22 cellular contexts compared by ENCODE assay signal in the genomic region with DNA sequence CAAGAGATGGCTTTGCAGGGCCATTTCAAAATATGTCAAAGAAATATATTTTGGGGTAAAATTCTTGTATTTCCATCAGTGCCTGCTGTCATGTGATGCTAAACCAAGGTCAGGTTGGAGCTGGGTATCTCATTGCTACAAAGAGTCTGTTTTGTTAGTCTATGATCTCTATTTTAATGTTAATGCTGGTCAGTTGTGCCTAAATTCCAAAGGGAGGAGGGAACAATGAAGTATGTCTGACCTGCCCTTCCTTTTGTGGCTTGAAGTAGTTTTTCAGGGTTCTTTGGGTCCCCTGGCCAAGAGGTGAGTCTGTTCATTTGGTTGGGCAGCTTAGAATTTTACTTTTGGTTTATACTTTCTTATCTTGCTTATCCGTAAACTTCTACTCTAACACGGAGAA.
DNase-seq lines count a peak whose midpoint lies in the region; ATAC-seq, FAIRE-seq and TF ChIP-seq lines count a peak whose summit lies in the region.
"Had no signal": no experiment of that assay in that cellular context is flagged by ENCODE, and none has a peak within 500 bp of the region (broad histone marks: within the 10 kb centered on the region; RNA-seq: fewer than 3 reads in every experiment).

No MANE protein-coding gene starts in this region.

- H3K9me3 ChIP-seq in BLaER1 treated with 17β-estradiol and CSF1 and Interleukin-3, amounts not matched to agents 10 nM and 100 nM (replicated peaks in 1 of 11): peaks cover 4 to 12% (median 11%) of the 10 kb centered on the region in 11 experiments; a peak in 20 of 22 replicates
- H3K9me3 ChIP-seq in HUES48 (ENCODE audit: control insufficient read depth, insufficient read depth, low read length) (peaks cover 12% of the 10 kb centered on the region), H1 (ENCODE audit: insufficient read depth in 2 of 2, low read depth in 1 of 2, low read length in 1 of 2) (peaks cover 6 to 10% of the 10 kb centered on the region in 2 experiments; a peak in 3 of 4 replicates), iPS-18c (ENCODE audit: control insufficient read depth, insufficient read depth, low read length) (no peaks in the 10 kb centered on the region)
- H3K9me3 ChIP-seq: Caco-2, SK-N-SH had no signal

- H2AFZ ChIP-seq in H1 (ENCODE audit: low read length): no peak overlapping the region

- H3K4me1 Mint-ChIP-seq in stimulated activated effector memory CD8-positive, alpha-beta T cell treated with anti-CD3 and anti-CD28 coated beads, Interleukin-12 subunit alpha, Interleukin-12 subunit beta, amount 100 ng/mL, for 72 hours: no peaks in the 10 kb centered on the region

- H2BK15ac ChIP-seq in H1 (ENCODE audit: low read length): no peak overlapping the region

- no peaks in the 10 kb centered on the region for H3K36me3 ChIP-seq in BLaER1 treated with 17β-estradiol and CSF1 and Interleukin-3, amounts not matched to agents 10 nM and 100 nM
- no peaks in the 10 kb centered on the region for H3K36me3 ChIP-seq in HUES48 (ENCODE audit: control insufficient read depth, insufficient read depth, low read length)
- H3K36me3 ChIP-seq in H1 (ENCODE audit: control insufficient read depth in 2 of 4, insufficient read depth in 4 of 4, low read length in 3 of 4): peaks cover 0 to 15% (median 3%) of the 10 kb centered on the region in 4 experiments; a peak in 2 of 8 replicates

- no peak overlapping the region for H3K23ac ChIP-seq in H1 (ENCODE audit: insufficient read length)

- no peak overlapping the region for H3K9ac ChIP-seq in BLaER1 treated with 17β-estradiol and CSF1 and Interleukin-3, amounts not matched to agents 10 nM and 100 nM
- peak overlapping the region; percentile 55 for H3K9ac ChIP-seq in HUES48 (ENCODE audit: low read depth, low read length)
- peak overlapping the region in 2 of 4 experiments; percentile 56 to 72; a peak in 4 of 7 replicates for H3K9ac ChIP-seq in H1 (replicated peaks in 1 of 4; ENCODE audit: extremely low read depth in 1 of 4, low read depth in 3 of 4, low read length in 3 of 4)
- H3K9ac ChIP-seq: SK-N-SH had no signal

- no peaks in the 10 kb centered on the region for H3K9me3 Mint-ChIP-seq in stimulated activated effector memory CD8-positive, alpha-beta T cell treated with anti-CD3 and anti-CD28 coated beads, Interleukin-12 subunit alpha, Interleukin-12 subunit beta, amount 100 ng/mL, for 72 hours
- H3K9me3 Mint-ChIP-seq: CD4-positive, alpha-beta T cell; HFFc6 had no signal

- H3K4me3 Mint-ChIP-seq in stimulated activated effector memory CD8-positive, alpha-beta T cell treated with anti-CD3 and anti-CD28 coated beads, Interleukin-12 subunit alpha, Interleukin-12 subunit beta, amount 100 ng/mL, for 72 hours: no peak overlapping the region
- H3K4me3 Mint-ChIP-seq: B cell; CD4-positive, alpha-beta T cell; HFFc6 had no signal

- H3K4me2 ChIP-seq in BLaER1 treated with 17β-estradiol and CSF1 and Interleukin-3, amounts not matched to agents 10 nM and 100 nM: peak overlapping the region in 6 of 11 experiments; percentile 1 to 89 (median 78); a peak in 10 of 22 replicates
- peak overlapping the region; percentile 69 to 98 for H3K4me2 ChIP-seq in H1 (ENCODE audit: insufficient read depth in 1 of 2, low read depth in 2 of 2, low read length in 2 of 2)
- H3K4me2 ChIP-seq: SK-N-SH had no signal

- H4K91ac ChIP-seq in H1 (replicated peaks; ENCODE audit: insufficient read length, low read length): peak overlapping the region; percentile 94

- DNase-seq in H1 (ENCODE audit: low read depth in 1 of 2, low spot score in 2 of 2): peak in 1 of 2 experiments; percentile 27
- no peak for DNase-seq in stimulated activated effector memory CD8-positive, alpha-beta T cell treated with anti-CD3 and anti-CD28 coated beads, Interleukin-12 subunit alpha, Interleukin-12 subunit beta, amount 100 ng/mL, for 72 hours (ENCODE audit: low spot score in 2 of 2)
- DNase-seq in NCI-H748 treated with DMSO at 0.1 percent for 48 hours (lab: John Stamatoyannopoulos, UW): no peak
- DNase-seq in activated naive CD4-positive, alpha-beta T cell (lab: John Stamatoyannopoulos, UW): no peak
- DNase-seq: Caco-2; CD4-positive, alpha-beta T cell; GOT3; HFFc6; NCI-H1092 treated with DMSO at 0.1 percent for 48 hours; NCI-H2081 treated with DMSO at 0.1 percent for 48 hours; NK-92 treated with Interleukin-12 subunit alpha and Interleukin-12 subunit beta, amount 100 ng/mL, for 24 hours; OCI-M1; RPMI8226; SHP77 treated with DMSO at 0.1 percent for 48 hours; SK-N-SH had no signal

- peaks cover 2% of the 10 kb centered on the region for H3K23me2 ChIP-seq in H1 (ENCODE audit: low read depth, low read length)

- no peaks in the 10 kb centered on the region for H3K36me3 Mint-ChIP-seq in stimulated activated effector memory CD8-positive, alpha-beta T cell treated with anti-CD3 and anti-CD28 coated beads, Interleukin-12 subunit alpha, Interleukin-12 subunit beta, amount 100 ng/mL, for 72 hours

- TF ChIP-seq EP300 in H1 (IDR thresholded peaks at IDR 0.05; ENCODE audit: borderline replicate concordance in 1 of 2, low read depth in 2 of 2, low read length in 2 of 2): peak in 1 of 2 experiments; percentile 78; a peak in 1 of 3 replicates

- no peak overlapping the region for H3K27ac Mint-ChIP-seq in stimulated activated effector memory CD8-positive, alpha-beta T cell treated with anti-CD3 and anti-CD28 coated beads, Interleukin-12 subunit alpha, Interleukin-12 subunit beta, amount 100 ng/mL, for 72 hours
- H3K27ac Mint-ChIP-seq: B cell; CD4-positive, alpha-beta T cell; HFFc6 had no signal

- TF ChIP-seq CTCF in H1 (IDR thresholded peaks at IDR 0.05; ENCODE audit: control extremely low read depth in 1 of 3, insufficient read depth in 1 of 3, low read depth in 1 of 3, low read length in 3 of 3): no peak

- H3K18ac ChIP-seq in H1 (ENCODE audit: extremely low read depth, low read length): peak overlapping the region; percentile 33; the same call in 1 of the 2 replicates

- H3K4me1 ChIP-seq in BLaER1 treated with 17β-estradiol and CSF1 and Interleukin-3, amounts not matched to agents 10 nM and 100 nM: peaks cover 0 to 50% (median 34%) of the 10 kb centered on the region in 10 experiments; a peak in 15 of 20 replicates
- H3K4me1 ChIP-seq in HUES48 (ENCODE audit: control insufficient read depth, insufficient read depth, low read length): peaks cover 42% of the 10 kb centered on the region
- peaks cover 13 to 28% (median 23%) of the 10 kb centered on the region in 4 experiments for H3K4me1 ChIP-seq in H1 (replicated peaks in 1 of 4; ENCODE audit: control insufficient read depth in 3 of 4, insufficient read depth in 4 of 4, low read length in 3 of 4)

- peak overlapping the region; percentile 91; the same call in 1 of the 2 replicates for H2BK20ac ChIP-seq in H1 (ENCODE audit: low read length)

- peak overlapping the region; percentile 93; the same call in 1 of the 2 replicates for H2AK5ac ChIP-seq in H1 (ENCODE audit: low read depth, low read length)

- peak overlapping the region; percentile 62 for H3K56ac ChIP-seq in H1 (replicated peaks; ENCODE audit: insufficient read length, low read depth, low read length)

- H4K20me1 ChIP-seq in BLaER1 treated with 17β-estradiol and CSF1 and Interleukin-3, amounts not matched to agents 10 nM and 100 nM: no peaks in the 10 kb centered on the region
- no peaks in the 10 kb centered on the region for H4K20me1 ChIP-seq in H1 (replicated peaks in 1 of 2; ENCODE audit: control insufficient read depth in 1 of 2, insufficient read depth in 2 of 2, low read length in 2 of 2)

- peak overlapping the region; percentile 92 for H3K4ac ChIP-seq in H1 (replicated peaks; ENCODE audit: insufficient read length, low read depth, low read length)

- H3K27ac ChIP-seq in BLaER1 treated with 17β-estradiol and CSF1 and Interleukin-3, amounts not matched to agents 10 nM and 100 nM: no peak overlapping the region
- peak overlapping the region; percentile 97 for H3K27ac ChIP-seq in HUES48 (ENCODE audit: low read depth, low read length)
- H3K27ac ChIP-seq in H1 (ENCODE audit: low read depth, low read length): peak overlapping the region; percentile 89

- no peaks in the 10 kb centered on the region for H3K79me1 ChIP-seq in H1 (ENCODE audit: low read depth, low read length)

- H4K8ac ChIP-seq in H1 (ENCODE audit: extremely low read depth, insufficient read depth, low read length): no peak overlapping the region

- peak overlapping the region; percentile 96 for H3K14ac ChIP-seq in H1 (ENCODE audit: insufficient read length)

- POLR2A ChIA-PET in H1 (lab: Charles Lee; ENCODE audit: partially characterized antibody): interaction anchor here (0.8 to 3.1 kb wide), 13 partner anchors 11 to 306 kb away, joined by 3 to 20 read pairs (median 4); no protein-coding TSS in a partner anchor

- WGBS in H1 (ENCODE audit: extremely low coverage in 1 of 2, insufficient coverage in 1 of 2, insufficient read length in 1 of 2, insufficient replicate concordance in 2 of 2, low coverage in 1 of 2, low lambda C conversion rate in 2 of 2, missing lambda C conversion rate in 1 of 2), 2 experiments: 2% methylated on average over 2 of the region's 2 CpGs; no CpG with 5 or more reads in 1 of the 2 experiments

- FAIRE-seq in H1 (lab: Jason Lieb, UNC): peak; percentile 94
- FAIRE-seq: GM12878, HTR-8/SVneo had no signal

- peak; percentile 67 to 78 for TF ChIP-seq POLR2A in H1 (IDR thresholded peaks at IDR 0.05; ENCODE audit: control extremely low read depth in 1 of 2, low read depth in 2 of 2, low read length in 2 of 2)

- peak overlapping the region; percentile 100 for H2BK120ac ChIP-seq in H1 (replicated peaks; ENCODE audit: low read depth, low read length)

- peak overlapping the region; percentile 98; the same call in 1 of the 2 replicates for H2BK12ac ChIP-seq in H1 (ENCODE audit: low read depth, low read length)

- peak overlapping the region; percentile 98; the same call in 1 of the 2 replicates for H2BK5ac ChIP-seq in H1 (ENCODE audit: low read depth, low read length)

- CTCF ChIA-PET in H1 (lab: Charles Lee; ENCODE audit: partially characterized antibody): interaction anchor here (0.6 to 2.2 kb wide), 7 partner anchors 21 to 445 kb away, joined by 3 to 6 read pairs (median 3); no protein-coding TSS in a partner anchor

- no peaks in the 10 kb centered on the region for H3K27me3 ChIP-seq in BLaER1 treated with 17β-estradiol and CSF1 and Interleukin-3, amounts not matched to agents 10 nM and 100 nM
- H3K27me3 ChIP-seq in HUES48 (ENCODE audit: control insufficient read depth, insufficient read depth, low read length) (no peaks in the 10 kb centered on the region; the same call in 1 of the 2 replicates), H1 (replicated peaks in 1 of 4; ENCODE audit: control insufficient read depth in 3 of 4, extremely low read depth in 1 of 4, insufficient read depth in 3 of 4, low read length in 3 of 4) (no peaks in the 10 kb centered on the region)

- no peak for TF ChIP-seq RAD21 in H1 (IDR thresholded peaks at IDR 0.05 in 1 of 2, conservative IDR thresholded peaks at IDR 0.05 in 1 of 2; ENCODE audit: low read depth in 2 of 2, low read length in 2 of 2)

- no peak overlapping the region for H3K4me3 ChIP-seq in BLaER1 treated with 17β-estradiol and CSF1 and Interleukin-3, amounts not matched to agents 10 nM and 100 nM
- H3K4me3 ChIP-seq in HUES48 (ENCODE audit: low read depth, low read length) (peak overlapping the region; percentile 52), H1 (ENCODE audit: extremely low read depth in 1 of 4, insufficient read depth in 2 of 4, low read depth in 3 of 4, low read length in 4 of 4) (peak overlapping the region; percentile 32 to 55 (median 40); a peak in 6 of 8 replicates), iPS-18c (ENCODE audit: insufficient read depth, low read depth, low read length) (0 out of 2 replicates have a peak overlapping the region, but pooled peaks have one; percentile 15)
- H3K4me3 ChIP-seq: GM12878 had no signal

- no peak for ATAC-seq in stimulated activated effector memory CD8-positive, alpha-beta T cell treated with anti-CD3 and anti-CD28 coated beads, Interleukin-12 subunit alpha, Interleukin-12 subunit beta, amount 100 ng/mL, for 72 hours
- ATAC-seq in GM18520 (IDR thresholded peaks at IDR 0.05; ENCODE audit: unreplicated experiment): no peak
- ATAC-seq: GM12878 had no signal

- H3K79me2 ChIP-seq in H1 (ENCODE audit: control insufficient read depth in 1 of 2, insufficient read depth in 2 of 2, low read length in 2 of 2): no peaks in the 10 kb centered on the region

- peak overlapping the region; percentile 92 for H4K5ac ChIP-seq in H1 (ENCODE audit: insufficient read length, low read depth, low read length)

Comparison
In these comparisons a context has a peak if more than half of its experiments do, and no peak if none do; other contexts are left out.
1. H3K27ac ChIP-seq: peak in HUES48 (single experiment) and H1 (single experiment); none in BLaER1 treated with 17β-estradiol and CSF1 and Interleukin-3, amounts not matched to agents 10 nM and 100 nM (0 of 11).
2. H3K4me3 ChIP-seq: peak in HUES48 (single experiment), H1 (4 of 4) and iPS-18c (single experiment); none in BLaER1 treated with 17β-estradiol and CSF1 and Interleukin-3, amounts not matched to agents 10 nM and 100 nM (0 of 10).